ENCODE assay signal across 8 cellular contexts in genomic region chr9:100352727-100353505, GRCh38. TPM values are rescaled to one million over a fixed set of nuclear protein-coding genes. Genes with fewer than 3 reads are reported as not detected.
DNase-seq lines count a peak whose midpoint lies in the region; ATAC-seq, FAIRE-seq and TF ChIP-seq lines count a peak whose summit lies in the region.

TSS of gene TEX10 (minus strand) at chr9:100352942. CDS start at chr9:100349363, 3,579 bp downstream.

- peak within 1 kb of the TSS; percentile 85 for H3K4me2 ChIP-seq in SU-DHL-6 (ENCODE audit: low read depth, low read length, poor library complexity, severe bottlenecking)

- H3K27ac ChIP-seq in SU-DHL-6 (ENCODE audit: low read depth, low read length) (peak within 1 kb of the TSS; percentile 71), pancreas (peak within 1 kb of the TSS; percentile 23 to 74 (median 65)), thyroid gland (peak within 1 kb of the TSS; percentile 52 to 74 (median 55))

- POLR2A ChIA-PET in activated naive CD8-positive, alpha-beta T cell treated with anti-CD3 and anti-CD28 coated beads, Interleukin-2, amount 10 ng/mL, durations not matched to agents 7 days and 5 days (lab: Charles Lee): interaction anchor here (0.6 to 2.6 kb wide), 10 partner anchors 10 to 1180 kb away, joined by 3 to 10 read pairs (median 4); partner anchors contain the start of genes ERP44, INVS, MRPL50 and MSANTD3

- H3K4me1 ChIP-seq in pancreas: peaks cover 0 to 8% (median 5%) of the 10 kb centered on the region in 3 donors
- peaks cover 5 to 13% of the 10 kb centered on the region in 2 donors for H3K4me1 ChIP-seq in thyroid gland

- H3K9me3 Mint-ChIP-seq in activated naive CD8-positive, alpha-beta T cell treated with anti-CD3 and anti-CD28 coated beads, Interleukin-2, amount 10 ng/mL, durations not matched to agents 7 days and 5 days: peaks cover 21% of the 10 kb centered on the region

- H3K9me3 ChIP-seq in SU-DHL-6 (ENCODE audit: insufficient read depth, low read length) (no peaks in the 10 kb centered on the region), pancreas (no peaks in the 10 kb centered on the region), thyroid gland (no peaks in the 10 kb centered on the region)

- peak within 1 kb of the TSS; percentile 98 for H3K9ac ChIP-seq in SU-DHL-6 (ENCODE audit: low read length)

- H3K36me3 ChIP-seq in SU-DHL-6 (ENCODE audit: low read length): 0 out of 2 replicates have a peak, but pooled peaks cover 7% of the 10 kb centered on the region
- no peaks in the 10 kb centered on the region for H3K36me3 ChIP-seq in pancreas
- no peaks in the 10 kb centered on the region for H3K36me3 ChIP-seq in thyroid gland

- ATAC-seq in HG02642 (IDR thresholded peaks at IDR 0.05; ENCODE audit: poor library complexity, unreplicated experiment): peak; percentile 85
- ATAC-seq in activated naive CD8-positive, alpha-beta T cell treated with anti-CD3 and anti-CD28 coated beads, Interleukin-2, amount 10 ng/mL, durations not matched to agents 7 days and 5 days (ENCODE audit: low read depth): peak; percentile 87
- ATAC-seq in Right ventricle myocardium superior (ENCODE audit: poor library complexity): peak; percentile 99
- ATAC-seq in pancreas: peak; percentile 97 to 99 (median 98)

- peak within 1 kb of the TSS; percentile 86 for H3K27ac Mint-ChIP-seq in activated naive CD8-positive, alpha-beta T cell treated with anti-CD3 and anti-CD28 coated beads, Interleukin-2, amount 10 ng/mL, durations not matched to agents 7 days and 5 days

- peaks cover 56% of the 10 kb centered on the region for H3K79me2 ChIP-seq in SU-DHL-6 (ENCODE audit: insufficient read depth, low read length)

- peaks cover 9% of the 10 kb centered on the region; the same call in 1 of the 2 replicates for H4K20me1 ChIP-seq in SU-DHL-6 (ENCODE audit: low read depth, low read length)

- FAIRE-seq in pancreas (lab: Jason Lieb, UNC): no peak

- 0% methylated on average over 43 to 53 of the region's 53 CpGs for WGBS in pancreas, 2 donors
- WGBS in thyroid gland, 2 donors: 0 to 1% methylated on average over 7 to 8 of the region's 53 CpGs

- H3K27me3 ChIP-seq in SU-DHL-6 (ENCODE audit: low read length) (no peaks in the 10 kb centered on the region), pancreas (no peaks in the 10 kb centered on the region), thyroid gland (no peaks in the 10 kb centered on the region)

- H3K4me3 ChIP-seq in SU-DHL-6 (ENCODE audit: insufficient read depth, low read length, poor library complexity, severe bottlenecking): peak within 1 kb of the TSS; percentile 88
- H3K4me3 ChIP-seq in pancreas: peak within 1 kb of the TSS; percentile 75 to 99 (median 98)
- H3K4me3 ChIP-seq in thyroid gland (replicated peaks in 1 of 3): peak within 1 kb of the TSS; percentile 82 to 96 (median 95)

- peaks cover 23% of the 10 kb centered on the region for H3K36me3 Mint-ChIP-seq in activated naive CD8-positive, alpha-beta T cell treated with anti-CD3 and anti-CD28 coated beads, Interleukin-2, amount 10 ng/mL, durations not matched to agents 7 days and 5 days

- H2AFZ ChIP-seq in SU-DHL-6 (ENCODE audit: low read depth, low read length, severe bottlenecking): peak within 1 kb of the TSS; percentile 74

- peak within 1 kb of the TSS; percentile 97 for H3K4me3 Mint-ChIP-seq in activated naive CD8-positive, alpha-beta T cell treated with anti-CD3 and anti-CD28 coated beads, Interleukin-2, amount 10 ng/mL, durations not matched to agents 7 days and 5 days

- no peaks in the 10 kb centered on the region for H3K27me3 Mint-ChIP-seq in activated naive CD8-positive, alpha-beta T cell treated with anti-CD3 and anti-CD28 coated beads, Interleukin-2, amount 10 ng/mL, durations not matched to agents 7 days and 5 days

- H3F3A ChIP-seq in SU-DHL-6 (ENCODE audit: insufficient read depth): no peaks in the 10 kb centered on the region; the same call in 1 of the 2 replicates

- TF ChIP-seq POLR2A in GM10847 (IDR thresholded peaks at IDR 0.05; ENCODE audit: extremely low read depth, insufficient read length) (peak; percentile 84), thyroid gland (IDR thresholded peaks at IDR 0.05) (peak in 1 of 2 donors; percentile 78)

- peaks cover 41% of the 10 kb centered on the region for H3K4me1 Mint-ChIP-seq in activated naive CD8-positive, alpha-beta T cell treated with anti-CD3 and anti-CD28 coated beads, Interleukin-2, amount 10 ng/mL, durations not matched to agents 7 days and 5 days

- TF ChIP-seq CTCF in SU-DHL-6 (IDR thresholded peaks at IDR 0.05; ENCODE audit: insufficient read depth, low read length, poor library complexity, severe bottlenecking): no peak
- TF ChIP-seq CTCF in pancreas (IDR thresholded peaks at IDR 0.05): no peak
- no peak for TF ChIP-seq CTCF in thyroid gland (IDR thresholded peaks at IDR 0.05)

- DNase-seq in NCI-H1105 (lab: John Stamatoyannopoulos, UW) (peak; percentile 84), Right ventricle myocardium superior (peak; percentile 94), pancreas (peak; percentile 82 to 95 (median 88)), thyroid gland (peak; percentile 84 to 87)
- peak; percentile 91 for DNase-seq in activated naive CD8-positive, alpha-beta T cell treated with anti-CD3 and anti-CD28 coated beads, Interleukin-2, amount 10 ng/mL, durations not matched to agents 7 days and 5 days

- intact Hi-C loops in Right ventricle myocardium superior (cut with DNase I): loop anchor here (10.0 kb wide), 1 partner anchor 242 kb away; no protein-coding TSS in a partner anchor
- intact Hi-C loops in pancreas (cut with DNase I): no loop called here
- intact Hi-C loops in thyroid gland (cut with DNase I): no loop called here

- no peaks in the 10 kb centered on the region for H3K9me2 ChIP-seq in SU-DHL-6 (replicated peaks; ENCODE audit: insufficient read depth, low read length)

RNA-seq across cellular contexts. Expression of gene TEX10, which starts in this region (rescaled TPM):
- 10 to 100 TPM; 18.6 to 19.8 TPM for total RNA-seq in activated naive CD8-positive, alpha-beta T cell treated with anti-CD3 and anti-CD28 coated beads, Interleukin-2, amount 10 ng/mL, durations not matched to agents 7 days and 5 days
- 8.0 TPM for total RNA-seq in Right ventricle myocardium superior
- total RNA-seq in pancreas: 1 to 10 TPM; 4.2 to 6.7 (median 5.4) TPM
- 1 to 10 TPM; 3.1 to 6.4 TPM for polyA plus RNA-seq in pancreas
- 10 to 100 TPM; 18.8 to 25.1 (median 23.4) TPM for total RNA-seq in thyroid gland

Comparison
In these comparisons a context has a peak if more than half of its experiments do, and no peak if none do; other contexts are left out.
1. Peak in every context shown above with its lines: DNase-seq, ATAC-seq, H3K4me3 ChIP-seq and H3K27ac ChIP-seq.